10 cellular contexts compared by ENCODE assay signal in genomic region chr5:71924980-71925379, GRCh38.
DNase-seq lines count a peak whose midpoint lies in the region; ATAC-seq and TF ChIP-seq lines count a peak whose summit lies in the region.
"Had no signal": no experiment of that assay in that cellular context is flagged by ENCODE, and none has a peak within 500 bp of the region (broad histone marks: within the 10 kb centered on the region; RNA-seq: fewer than 3 reads in every experiment).

No MANE protein-coding gene starts in this region.

- TF ChIP-seq CTCF in GM23338 (conservative IDR thresholded peaks at IDR 0.05; ENCODE audit: low read depth in 2 of 2) = no peak
- no peak for TF ChIP-seq CTCF in Peyer's patch (IDR thresholded peaks at IDR 0.05)

- DNase-seq in GM23338 (ENCODE audit: low spot score) = no peak
- peak; percentile 53 for DNase-seq in NCI-H510A treated with DMSO at 0.1 percent for 48 hours (lab: John Stamatoyannopoulos, UW)
- DNase-seq in dermis blood vessel endothelial cell = peak; percentile 68
- DNase-seq in neuronal stem cell (ENCODE audit: low spot score) = no peak
- DNase-seq in Peyer's patch = no peak
- no peak for DNase-seq in iPS-NIHi7 (ENCODE audit: extremely low spot score)
- DNase-seq in germinal center (ENCODE audit: low spot score) = no peak
- no peak for DNase-seq in stimulated activated CD4-positive, alpha-beta T cell treated with anti-CD3 and anti-CD28 coated beads, Interleukin-4, amount 100 ng/mL, for 4 hours
- DNase-seq: GDM1, NCI-H1048 had no signal

- H3K18ac ChIP-seq in neuronal stem cell (ENCODE audit: low read length) = no peak overlapping the region

- no peaks in the 10 kb centered on the region for H4K20me1 ChIP-seq in GM23338 (replicated peaks; ENCODE audit: insufficient read depth)

- H3K9ac ChIP-seq in neuronal stem cell (ENCODE audit: low read depth, low read length, poor library complexity) = no peak overlapping the region

- H3K27me3 ChIP-seq in GM23338 (ENCODE audit: insufficient read depth) (no peaks in the 10 kb centered on the region), neuronal stem cell (ENCODE audit: control insufficient read depth in 3 of 3, insufficient read depth in 3 of 3, low read depth in 1 of 3, low read length in 3 of 3) (no peaks in the 10 kb centered on the region), Peyer's patch (no peaks in the 10 kb centered on the region)

- no peak overlapping the region for H2AK5ac ChIP-seq in neuronal stem cell (ENCODE audit: low read depth, low read length)

- no peak overlapping the region for H4K8ac ChIP-seq in neuronal stem cell (ENCODE audit: low read depth, low read length)

- no peak overlapping the region for H3K4me3 Mint-ChIP-seq in GM23338

- H3K79me2 ChIP-seq in GM23338 (replicated peaks; ENCODE audit: insufficient read depth) = no peaks in the 10 kb centered on the region

- no peak overlapping the region for H2BK120ac ChIP-seq in neuronal stem cell (ENCODE audit: low read depth, low read length)

- H3K36me3 Mint-ChIP-seq in GM23338 (ENCODE audit: low read depth) = no peaks in the 10 kb centered on the region; the same call in 2 of the 3 replicates

- no peak overlapping the region for H2BK12ac ChIP-seq in neuronal stem cell (ENCODE audit: low read length)

- no peak overlapping the region for H3K23ac ChIP-seq in neuronal stem cell (ENCODE audit: low read depth, low read length, poor library complexity)

- H3K27ac ChIP-seq in GM23338 (ENCODE audit: low read depth) (no peak overlapping the region), neuronal stem cell (replicated peaks; ENCODE audit: low read length) (no peak overlapping the region), Peyer's patch (peak overlapping the region in 2 of 4 donors; percentile 6 to 24)

- H3F3A ChIP-seq in GM23338 (replicated peaks; ENCODE audit: low read depth) = no peaks in the 10 kb centered on the region

- H3K4me1 ChIP-seq in GM23338 (ENCODE audit: insufficient read depth) (peaks cover 12% of the 10 kb centered on the region), neuronal stem cell (ENCODE audit: control insufficient read depth in 2 of 2, insufficient read depth in 1 of 2, low read depth in 1 of 2, low read length in 2 of 2) (peaks cover 8 to 24% of the 10 kb centered on the region in 2 donors), Peyer's patch (no peaks in the 10 kb centered on the region)

- H3K4me3 ChIP-seq in GM23338 = no peak overlapping the region
- no peak overlapping the region for H3K4me3 ChIP-seq in neuronal stem cell (ENCODE audit: low read length in 2 of 2)
- no peak overlapping the region for H3K4me3 ChIP-seq in Peyer's patch

- H3K9me2 ChIP-seq in GM23338 (ENCODE audit: insufficient read depth) = peaks cover 8% of the 10 kb centered on the region; the same call in 1 of the 2 replicates

- peaks cover 19% of the 10 kb centered on the region for H3K4me1 Mint-ChIP-seq in GM23338

- H3K4me2 ChIP-seq in GM23338 (no peak overlapping the region), neuronal stem cell (ENCODE audit: insufficient read depth, low read length, poor library complexity, severe bottlenecking) (no peak overlapping the region)

- TF ChIP-seq POLR2A in Peyer's patch (IDR thresholded peaks at IDR 0.05) = no peak

- peak overlapping the region; percentile 69 for H2AFZ ChIP-seq in GM23338
- peak overlapping the region; percentile 11 for H2AFZ ChIP-seq in neuronal stem cell (ENCODE audit: low read length)

- ATAC-seq in GM23338 = no peak

- H3K27me3 Mint-ChIP-seq in GM23338 (ENCODE audit: insufficient read depth, low read depth, poor library complexity) = peaks cover 2% of the 10 kb centered on the region

- H3K4ac ChIP-seq in neuronal stem cell (ENCODE audit: low read length) = no peak overlapping the region

- H3K9me3 ChIP-seq in neuronal stem cell (replicated peaks in 1 of 2; ENCODE audit: control insufficient read depth in 2 of 2, insufficient read depth in 1 of 2, low read depth in 1 of 2, low read length in 2 of 2) (peaks cover 3 to 8% of the 10 kb centered on the region in 2 donors), Peyer's patch (no peaks in the 10 kb centered on the region)

- H3K36me3 ChIP-seq in GM23338 (ENCODE audit: insufficient read depth) (no peaks in the 10 kb centered on the region), neuronal stem cell (replicated peaks in 1 of 2; ENCODE audit: control insufficient read depth in 2 of 2, insufficient read depth in 2 of 2, low read length in 2 of 2) (no peaks in the 10 kb centered on the region), Peyer's patch (no peaks in the 10 kb centered on the region)

- H3K14ac ChIP-seq in neuronal stem cell (ENCODE audit: low read length) = no peak overlapping the region

- H3K79me1 ChIP-seq in neuronal stem cell (ENCODE audit: low read depth, low read length) = no peaks in the 10 kb centered on the region

- no peak overlapping the region for H4K91ac ChIP-seq in neuronal stem cell (ENCODE audit: low read depth, low read length, poor library complexity)

- no peak overlapping the region for H2BK5ac ChIP-seq in neuronal stem cell (ENCODE audit: low read length)

- H3K9me3 Mint-ChIP-seq in GM23338 = no peaks in the 10 kb centered on the region

- no peak overlapping the region for H3K27ac Mint-ChIP-seq in GM23338

- no peak overlapping the region for H2BK15ac ChIP-seq in neuronal stem cell (ENCODE audit: low read length)

- no CpG with 5 or more reads among the region's 3 CpGs for WGBS in neuronal stem cell (ENCODE audit: extremely low coverage in 2 of 2, insufficient read length in 2 of 2, insufficient replicate concordance in 1 of 2), 2 donors

TF ChIP-seq in GM23338, 12 proteins besides CTCF, POLR2A, EP300 and RAD21:
- TF ChIP-seq CREB1 (CRISPR knock-in tag; IDR thresholded peaks at IDR 0.05; ENCODE audit: low read depth) (no peak), EZH2phosphoT487 (IDR thresholded peaks at IDR 0.05; ENCODE audit: unreplicated experiment) (no peak)

Comparison
In these comparisons a context has a peak if more than half of its experiments do, and no peak if none do; other contexts are left out.
1. DNase-seq: peak in NCI-H510A treated with DMSO at 0.1 percent for 48 hours (single experiment) and dermis blood vessel endothelial cell (single experiment); none in GM23338 (single experiment), neuronal stem cell (single experiment), Peyer's patch (0 of 3), iPS-NIHi7 (single experiment), germinal center (single experiment) and stimulated activated CD4-positive, alpha-beta T cell treated with anti-CD3 and anti-CD28 coated beads, Interleukin-4, amount 100 ng/mL, for 4 hours (0 of 2).